ENCODE assay signal across 1 cellular context in the genomic region with DNA sequence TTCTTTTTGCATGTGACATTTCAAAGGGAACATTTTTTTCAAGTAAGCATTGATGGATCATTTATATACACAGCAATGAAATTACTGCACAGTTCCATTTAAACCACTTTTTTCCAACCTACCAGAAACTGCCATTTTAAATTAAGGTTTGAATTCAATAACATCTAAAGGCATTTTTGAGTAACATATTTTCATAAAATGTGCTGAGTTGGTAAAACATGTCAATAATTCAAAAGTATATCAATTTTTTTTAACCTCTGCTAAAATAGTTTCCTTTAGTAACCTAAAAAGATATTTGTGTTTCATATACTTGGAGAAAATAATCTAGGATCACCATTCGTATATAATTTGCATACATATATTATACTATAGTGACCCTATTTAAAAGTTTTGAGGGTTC.
TF ChIP-seq lines count a peak whose summit lies in the region.

No MANE protein-coding gene starts in this region.

TF ChIP-seq in K562, 482 proteins besides CTCF, POLR2A, EP300 and RAD21:
- TF ChIP-seq, protein P1, sequence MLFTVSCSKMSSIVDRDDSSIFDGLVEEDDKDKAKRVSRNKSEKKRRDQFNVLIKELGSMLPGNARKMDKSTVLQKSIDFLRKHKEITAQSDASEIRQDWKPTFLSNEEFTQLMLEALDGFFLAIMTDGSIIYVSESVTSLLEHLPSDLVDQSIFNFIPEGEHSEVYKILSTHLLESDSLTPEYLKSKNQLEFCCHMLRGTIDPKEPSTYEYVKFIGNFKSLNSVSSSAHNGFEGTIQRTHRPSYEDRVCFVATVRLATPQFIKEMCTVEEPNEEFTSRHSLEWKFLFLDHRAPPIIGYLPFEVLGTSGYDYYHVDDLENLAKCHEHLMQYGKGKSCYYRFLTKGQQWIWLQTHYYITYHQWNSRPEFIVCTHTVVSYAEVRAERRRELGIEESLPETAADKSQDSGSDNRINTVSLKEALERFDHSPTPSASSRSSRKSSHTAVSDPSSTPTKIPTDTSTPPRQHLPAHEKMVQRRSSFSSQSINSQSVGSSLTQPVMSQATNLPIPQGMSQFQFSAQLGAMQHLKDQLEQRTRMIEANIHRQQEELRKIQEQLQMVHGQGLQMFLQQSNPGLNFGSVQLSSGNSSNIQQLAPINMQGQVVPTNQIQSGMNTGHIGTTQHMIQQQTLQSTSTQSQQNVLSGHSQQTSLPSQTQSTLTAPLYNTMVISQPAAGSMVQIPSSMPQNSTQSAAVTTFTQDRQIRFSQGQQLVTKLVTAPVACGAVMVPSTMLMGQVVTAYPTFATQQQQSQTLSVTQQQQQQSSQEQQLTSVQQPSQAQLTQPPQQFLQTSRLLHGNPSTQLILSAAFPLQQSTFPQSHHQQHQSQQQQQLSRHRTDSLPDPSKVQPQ (CRISPR knock-in tag; IDR thresholded peaks at IDR 0.05; ENCODE audit: borderline replicate concordance) = no peak
- TF ChIP-seq, protein P2, sequence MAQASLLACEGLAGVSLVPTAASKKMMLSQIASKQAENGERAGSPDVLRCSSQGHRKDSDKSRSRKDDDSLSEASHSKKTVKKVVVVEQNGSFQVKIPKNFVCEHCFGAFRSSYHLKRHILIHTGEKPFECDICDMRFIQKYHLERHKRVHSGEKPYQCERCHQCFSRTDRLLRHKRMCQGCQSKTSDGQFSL (CRISPR knock-in tag; IDR thresholded peaks at IDR 0.05) = no peak
- TF ChIP-seq, protein P2 (tag; IDR thresholded peaks at IDR 0.05) = no peak
- TF ChIP-seq, protein P3, sequence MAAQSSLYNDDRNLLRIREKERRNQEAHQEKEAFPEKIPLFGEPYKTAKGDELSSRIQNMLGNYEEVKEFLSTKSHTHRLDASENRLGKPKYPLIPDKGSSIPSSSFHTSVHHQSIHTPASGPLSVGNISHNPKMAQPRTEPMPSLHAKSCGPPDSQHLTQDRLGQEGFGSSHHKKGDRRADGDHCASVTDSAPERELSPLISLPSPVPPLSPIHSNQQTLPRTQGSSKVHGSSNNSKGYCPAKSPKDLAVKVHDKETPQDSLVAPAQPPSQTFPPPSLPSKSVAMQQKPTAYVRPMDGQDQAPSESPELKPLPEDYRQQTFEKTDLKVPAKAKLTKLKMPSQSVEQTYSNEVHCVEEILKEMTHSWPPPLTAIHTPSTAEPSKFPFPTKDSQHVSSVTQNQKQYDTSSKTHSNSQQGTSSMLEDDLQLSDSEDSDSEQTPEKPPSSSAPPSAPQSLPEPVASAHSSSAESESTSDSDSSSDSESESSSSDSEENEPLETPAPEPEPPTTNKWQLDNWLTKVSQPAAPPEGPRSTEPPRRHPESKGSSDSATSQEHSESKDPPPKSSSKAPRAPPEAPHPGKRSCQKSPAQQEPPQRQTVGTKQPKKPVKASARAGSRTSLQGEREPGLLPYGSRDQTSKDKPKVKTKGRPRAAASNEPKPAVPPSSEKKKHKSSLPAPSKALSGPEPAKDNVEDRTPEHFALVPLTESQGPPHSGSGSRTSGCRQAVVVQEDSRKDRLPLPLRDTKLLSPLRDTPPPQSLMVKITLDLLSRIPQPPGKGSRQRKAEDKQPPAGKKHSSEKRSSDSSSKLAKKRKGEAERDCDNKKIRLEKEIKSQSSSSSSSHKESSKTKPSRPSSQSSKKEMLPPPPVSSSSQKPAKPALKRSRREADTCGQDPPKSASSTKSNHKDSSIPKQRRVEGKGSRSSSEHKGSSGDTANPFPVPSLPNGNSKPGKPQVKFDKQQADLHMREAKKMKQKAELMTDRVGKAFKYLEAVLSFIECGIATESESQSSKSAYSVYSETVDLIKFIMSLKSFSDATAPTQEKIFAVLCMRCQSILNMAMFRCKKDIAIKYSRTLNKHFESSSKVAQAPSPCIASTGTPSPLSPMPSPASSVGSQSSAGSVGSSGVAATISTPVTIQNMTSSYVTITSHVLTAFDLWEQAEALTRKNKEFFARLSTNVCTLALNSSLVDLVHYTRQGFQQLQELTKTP (IDR thresholded peaks at IDR 0.05; ENCODE audit: low read depth in 1 of 2, partially characterized antibody in 2 of 2) = no peak
- TF ChIP-seq C11orf30 (IDR thresholded peaks at IDR 0.05; ENCODE audit: low read depth) = peak; percentile 81
- TF ChIP-seq ZNF316 (IDR thresholded peaks at IDR 0.05) = peak; percentile 91
- TF ChIP-seq MAFF (IDR thresholded peaks at IDR 0.05; ENCODE audit: low read length) = peak; percentile 50; the same call in 1 of the 2 replicates
- no peak for TF ChIP-seq ZNF77 (CRISPR knock-in tag; IDR thresholded peaks at IDR 0.05)
- peak; percentile 37; the same call in 1 of the 2 replicates for TF ChIP-seq MAFK (IDR thresholded peaks at IDR 0.05; ENCODE audit: low read length)
- TF ChIP-seq GTF2E2 (tag; IDR thresholded peaks at IDR 0.05) = no peak
- TF ChIP-seq RFX1 (IDR thresholded peaks at IDR 0.05) = no peak
- peak; percentile 67 for TF ChIP-seq MAFG (tag; conservative IDR thresholded peaks at IDR 0.05)
- no peak for TF ChIP-seq HMG20A (CRISPR knock-in tag; conservative IDR thresholded peaks at IDR 0.05)
